In genomic region chr12:76274699-76275098, GRCh38 we compare ENCODE assay signal across 17 cellular contexts.
DNase-seq lines count a peak whose midpoint lies in the region; ATAC-seq and TF ChIP-seq lines count a peak whose summit lies in the region.
"Had no signal": no experiment of that assay in that cellular context is flagged by ENCODE, and none has a peak within 500 bp of the region (broad histone marks: within the 10 kb centered on the region; RNA-seq: fewer than 3 reads in every experiment).

No MANE protein-coding gene starts in this region.

- peaks cover 4% of the 10 kb centered on the region for H3K79me2 ChIP-seq in mammary epithelial cell (ENCODE audit: insufficient read depth, low read length)

- no peak overlapping the region for H3K4me2 ChIP-seq in mammary epithelial cell (ENCODE audit: insufficient read depth, low read depth, low read length)
- H3K4me2 ChIP-seq: neural progenitor cell had no signal

- 76% methylated on average over 3 of the region's 3 CpGs for WGBS in mammary epithelial cell (ENCODE audit: low coverage, missing lambda C conversion rate)

- no peak for TF ChIP-seq CTCF in activated CD8-positive, alpha-beta T cell treated with anti-CD3 and anti-CD28 coated beads for 36 hours (IDR thresholded peaks at IDR 0.05)
- no peak for TF ChIP-seq CTCF in mammary epithelial cell (conservative IDR thresholded peaks at IDR 0.05 in 1 of 2, IDR thresholded peaks at IDR 0.05 in 1 of 2; ENCODE audit: extremely low read depth in 1 of 2, insufficient read depth in 1 of 2, low read depth in 1 of 2, low read length in 2 of 2)

- dilution Hi-C loops in mammary epithelial cell (cut with HindIII; ENCODE audit: low sequenced_read_pairs) = no loop called here

- no peak overlapping the region for H3K27ac ChIP-seq in mammary epithelial cell (ENCODE audit: insufficient read depth, low read depth, low read length)
- H3K27ac ChIP-seq: dorsolateral prefrontal cortex, heart right ventricle, neural progenitor cell, thoracic aorta had no signal

- peaks cover 15% of the 10 kb centered on the region for H3K27me3 Mint-ChIP-seq in activated CD8-positive, alpha-beta T cell treated with anti-CD3 and anti-CD28 coated beads for 36 hours
- peaks cover 2% of the 10 kb centered on the region for H3K27me3 Mint-ChIP-seq in activated CD8-positive, alpha-beta T cell treated with anti-CD3 and anti-CD28 coated beads, Interleukin-2, amount 10 ng/mL, durations not matched to agents 7 days and 5 days (ENCODE audit: low read depth)

- H3K9me3 ChIP-seq in mammary epithelial cell (replicated peaks; ENCODE audit: insufficient read depth, low read length) = no peaks in the 10 kb centered on the region
- H3K9me3 ChIP-seq: heart right ventricle, thoracic aorta had no signal

- DNase-seq in activated CD8-positive, alpha-beta T cell treated with anti-CD3 and anti-CD28 coated beads for 36 hours = peak; percentile 66
- no peak for DNase-seq in activated CD8-positive, alpha-beta T cell treated with anti-CD3 and anti-CD28 coated beads, Interleukin-2, amount 10 ng/mL, durations not matched to agents 7 days and 5 days
- peak; percentile 79 for DNase-seq in NCI-H226
- peak; percentile 40 for DNase-seq in mammary epithelial cell
- peak; percentile 13 to 14 for DNase-seq in stimulated activated CD4-positive, alpha-beta T cell treated with anti-CD3 and anti-CD28 coated beads, Interleukin-2, amount 100 ng/mL, for 48 hours
- no peak for DNase-seq in SIG-M5 (lab: John Stamatoyannopoulos, UW)
- no peak for DNase-seq in NCI-H2029 treated with DMSO at 0.1 percent for 48 hours (lab: John Stamatoyannopoulos, UW)
- no peak for DNase-seq in SIG-M5 treated with dmso at 0.1 percent for 504 hours (lab: John Stamatoyannopoulos, UW; ENCODE audit: unreplicated experiment)
- DNase-seq: activated gamma-delta T cell treated with Interleukin-2 at 50 U/mL for 16 hours, DMS153, dorsolateral prefrontal cortex, heart right ventricle, left ventricle myocardium superior, NCI-H446 had no signal

- no peak overlapping the region for H2AFZ ChIP-seq in mammary epithelial cell (ENCODE audit: low read depth, low read length)
- H2AFZ ChIP-seq: neural progenitor cell had no signal

- peak; percentile 85 for ATAC-seq in activated CD8-positive, alpha-beta T cell treated with anti-CD3 and anti-CD28 coated beads for 36 hours
- no peak for ATAC-seq in activated CD8-positive, alpha-beta T cell treated with anti-CD3 and anti-CD28 coated beads, Interleukin-2, amount 10 ng/mL, durations not matched to agents 7 days and 5 days
- ATAC-seq: heart right ventricle, left ventricle myocardium superior, Panc1 had no signal

- CTCF ChIA-PET in activated CD8-positive, alpha-beta T cell treated with anti-CD3 and anti-CD28 coated beads for 36 hours (lab: Charles Lee) = no interaction called here
- CTCF ChIA-PET in activated CD8-positive, alpha-beta T cell treated with anti-CD3 and anti-CD28 coated beads, Interleukin-2, amount 10 ng/mL, durations not matched to agents 7 days and 5 days (lab: Charles Lee) = no interaction called here
- CTCF ChIA-PET in mammary epithelial cell (lab: Charles Lee; ENCODE audit: low non-redundant PET) = no interaction called here

- no peak overlapping the region for H3K4me3 Mint-ChIP-seq in activated CD8-positive, alpha-beta T cell treated with anti-CD3 and anti-CD28 coated beads for 36 hours
- H3K4me3 Mint-ChIP-seq in activated CD8-positive, alpha-beta T cell treated with anti-CD3 and anti-CD28 coated beads, Interleukin-2, amount 10 ng/mL, durations not matched to agents 7 days and 5 days = no peak overlapping the region
- H3K4me3 Mint-ChIP-seq: neural progenitor cell had no signal

- H3K4me1 Mint-ChIP-seq in activated CD8-positive, alpha-beta T cell treated with anti-CD3 and anti-CD28 coated beads for 36 hours (ENCODE audit: low read depth) = peaks cover 16% of the 10 kb centered on the region
- no peaks in the 10 kb centered on the region for H3K4me1 Mint-ChIP-seq in activated CD8-positive, alpha-beta T cell treated with anti-CD3 and anti-CD28 coated beads, Interleukin-2, amount 10 ng/mL, durations not matched to agents 7 days and 5 days (ENCODE audit: low read depth)

- no peak overlapping the region for H3K4me3 ChIP-seq in mammary epithelial cell (replicated peaks in 1 of 3; ENCODE audit: insufficient read depth in 1 of 3, low read depth in 2 of 3, low read length in 3 of 3)
- H3K4me3 ChIP-seq: dorsolateral prefrontal cortex, heart right ventricle, neural progenitor cell, thoracic aorta had no signal

- no peak overlapping the region for H3K9ac ChIP-seq in mammary epithelial cell (ENCODE audit: insufficient read depth, low read length)
- H3K9ac ChIP-seq: neural progenitor cell had no signal

- POLR2A ChIA-PET in activated CD8-positive, alpha-beta T cell treated with anti-CD3 and anti-CD28 coated beads for 36 hours (lab: Charles Lee) = interaction anchor here (1.1 to 1.4 kb wide), 2 partner anchors 73 to 116 kb away, joined by 3 read pairs; partner anchors contain the start of gene BBS10
- POLR2A ChIA-PET in activated CD8-positive, alpha-beta T cell treated with anti-CD3 and anti-CD28 coated beads, Interleukin-2, amount 10 ng/mL, durations not matched to agents 7 days and 5 days (lab: Charles Lee) = no interaction called here

- no TSS peak for BruUV-seq in mammary epithelial cell (replicated peaks; lab: Mats Ljungman, UMichigan)

- no peaks in the 10 kb centered on the region for H4K20me1 ChIP-seq in mammary epithelial cell (ENCODE audit: insufficient read depth, low read length)

- peaks cover 37% of the 10 kb centered on the region for H3K4me1 ChIP-seq in mammary epithelial cell (ENCODE audit: insufficient read depth, low read length)

- in situ Hi-C loops in mammary epithelial cell (cut with MboI; ENCODE audit: low sequenced_read_pairs in 2 of 2) = no loop called here

- H3K36me3 ChIP-seq in mammary epithelial cell (ENCODE audit: insufficient read depth, low read length) = no peaks in the 10 kb centered on the region
- H3K36me3 ChIP-seq: heart right ventricle, neural progenitor cell, thoracic aorta had no signal

- intact Hi-C loops in activated CD8-positive, alpha-beta T cell treated with anti-CD3 and anti-CD28 coated beads for 36 hours (cut with micrococcal nuclease) = loop anchor here (5.0 kb wide), 1 partner anchor 117 kb away; no protein-coding TSS in a partner anchor
- intact Hi-C loops in mammary epithelial cell (cut with micrococcal nuclease) = loop anchor here (10.0 kb wide), 1 partner anchor 180 kb away; no protein-coding TSS in a partner anchor

- H3K36me3 Mint-ChIP-seq in activated CD8-positive, alpha-beta T cell treated with anti-CD3 and anti-CD28 coated beads for 36 hours (ENCODE audit: low read depth) = no peaks in the 10 kb centered on the region
- H3K36me3 Mint-ChIP-seq in activated CD8-positive, alpha-beta T cell treated with anti-CD3 and anti-CD28 coated beads, Interleukin-2, amount 10 ng/mL, durations not matched to agents 7 days and 5 days (ENCODE audit: low read depth) = no peaks in the 10 kb centered on the region
- H3K36me3 Mint-ChIP-seq: neural progenitor cell had no signal

- H3K9me3 Mint-ChIP-seq in activated CD8-positive, alpha-beta T cell treated with anti-CD3 and anti-CD28 coated beads for 36 hours = no peaks in the 10 kb centered on the region
- H3K9me3 Mint-ChIP-seq in activated CD8-positive, alpha-beta T cell treated with anti-CD3 and anti-CD28 coated beads, Interleukin-2, amount 10 ng/mL, durations not matched to agents 7 days and 5 days (ENCODE audit: insufficient read depth) = no peaks in the 10 kb centered on the region
- H3K9me3 Mint-ChIP-seq: neural progenitor cell had no signal

- H3K27me3 ChIP-seq in mammary epithelial cell (ENCODE audit: insufficient read depth, low read length) = no peaks in the 10 kb centered on the region
- H3K27me3 ChIP-seq: dorsolateral prefrontal cortex, heart right ventricle, neural progenitor cell had no signal

- peak overlapping the region; percentile 61 for H3K27ac Mint-ChIP-seq in activated CD8-positive, alpha-beta T cell treated with anti-CD3 and anti-CD28 coated beads for 36 hours
- H3K27ac Mint-ChIP-seq in activated CD8-positive, alpha-beta T cell treated with anti-CD3 and anti-CD28 coated beads, Interleukin-2, amount 10 ng/mL, durations not matched to agents 7 days and 5 days = no peak overlapping the region

Comparison
In these comparisons a context has a peak if more than half of its experiments do, and no peak if none do; other contexts are left out.
1. DNase-seq: peak in activated CD8-positive, alpha-beta T cell treated with anti-CD3 and anti-CD28 coated beads for 36 hours (single experiment), NCI-H226 (single experiment), mammary epithelial cell (single experiment) and stimulated activated CD4-positive, alpha-beta T cell treated with anti-CD3 and anti-CD28 coated beads, Interleukin-2, amount 100 ng/mL, for 48 hours (2 of 2); none in activated CD8-positive, alpha-beta T cell treated with anti-CD3 and anti-CD28 coated beads, Interleukin-2, amount 10 ng/mL, durations not matched to agents 7 days and 5 days (single experiment), SIG-M5 (single experiment), NCI-H2029 treated with DMSO at 0.1 percent for 48 hours (single experiment) and SIG-M5 treated with dmso at 0.1 percent for 504 hours (single experiment).